19 cellular contexts compared by ENCODE assay signal in the genomic region with DNA sequence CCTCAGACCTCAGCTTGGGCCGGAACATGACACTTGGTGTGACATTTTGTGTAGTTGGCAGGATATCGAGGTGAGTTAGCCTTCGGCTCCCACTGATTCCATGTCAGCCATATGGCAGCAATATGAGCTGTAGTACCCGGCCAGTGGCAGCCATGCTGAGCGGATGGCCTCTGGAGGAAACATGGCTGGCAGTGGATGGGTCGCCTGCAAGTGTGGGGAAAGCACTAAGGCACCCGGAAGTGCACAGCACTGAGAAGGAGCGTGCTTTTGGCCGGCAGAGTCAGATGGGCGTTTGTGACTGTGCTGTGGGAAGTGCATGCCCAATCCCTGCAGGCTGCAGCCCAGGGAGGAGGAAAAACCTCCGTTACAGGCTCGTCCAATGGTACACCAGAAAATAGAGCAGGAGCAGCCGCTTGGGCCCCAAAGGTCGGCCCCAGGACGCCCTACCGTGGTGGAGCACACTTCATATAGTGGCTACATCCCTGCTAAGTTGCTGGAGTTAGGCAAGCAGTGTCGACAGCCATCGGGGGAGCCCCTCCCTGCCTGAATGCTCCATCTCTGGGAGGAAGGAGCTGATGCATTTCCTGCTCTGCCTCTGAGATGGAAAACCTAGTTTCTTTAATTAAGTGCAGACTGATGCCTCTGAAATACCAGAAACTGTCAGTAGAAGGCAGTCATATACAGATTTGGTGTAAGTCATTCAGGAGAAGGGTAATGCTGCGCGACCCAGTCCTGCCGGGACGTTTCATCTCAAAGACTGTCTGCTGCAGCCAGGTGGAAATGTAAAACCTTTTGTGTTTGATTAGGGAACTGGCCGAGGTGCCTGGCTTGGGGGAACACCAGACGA.
DNase-seq lines count a peak whose midpoint lies in the region; ATAC-seq and TF ChIP-seq lines count a peak whose summit lies in the region.
"Had no signal": no experiment of that assay in that cellular context is flagged by ENCODE, and none has a peak within 500 bp of the region (broad histone marks: within the 10 kb centered on the region; RNA-seq: fewer than 3 reads in every experiment).

No MANE protein-coding gene starts in this region.

- no TSS peak for BruUV-seq in MCF 10A (replicated peaks; lab: Mats Ljungman, UMichigan)

- DNase-seq in GM23338 (ENCODE audit: low spot score) (peak; percentile 16), LNCaP clone FGC (ENCODE audit: low read depth) (peak; percentile 0), SK-MEL-5 (ENCODE audit: low read depth, low spot score) (peak; percentile 18), iPS-NIHi7 (ENCODE audit: extremely low spot score) (peak; percentile 7), SIG-M5 (lab: John Stamatoyannopoulos, UW) (no peak), MCF 10A (ENCODE audit: unreplicated experiment) (no peak), WERI-Rb-1 (no peak)
- DNase-seq: CD4-positive, alpha-beta T cell; DMS 273 treated with DMSO at 0.1 percent for 48 hours; DMS79 treated with DMSO at 0.1 percent for 48 hours; Kasumi-1; NCI-H146; NCI-H2171; NCI-H524 treated with DMSO at 0.1 percent for 48 hours; SK-N-SH had no signal

- POLR2A ChIA-PET in MCF 10A (lab: Yijun Ruan, JAX): no interaction called here

- H4K20me1 ChIP-seq in GM23338 (replicated peaks; ENCODE audit: insufficient read depth): no peaks in the 10 kb centered on the region

- H3K27me3 Mint-ChIP-seq in GM23338 (ENCODE audit: insufficient read depth, low read depth, poor library complexity): no peaks in the 10 kb centered on the region
- no peaks in the 10 kb centered on the region for H3K27me3 Mint-ChIP-seq in MCF 10A (ENCODE audit: insufficient read depth, unreplicated experiment)
- H3K27me3 Mint-ChIP-seq: CD4-positive, alpha-beta T cell had no signal

- H3K4me1 Mint-ChIP-seq in GM23338: no peaks in the 10 kb centered on the region
- H3K4me1 Mint-ChIP-seq in MCF 10A (ENCODE audit: insufficient read depth, unreplicated experiment): no peaks in the 10 kb centered on the region

- H3K4me2 ChIP-seq in GM23338: no peak overlapping the region
- H3K4me2 ChIP-seq: A549, SK-N-SH had no signal

- 0 out of 2 replicates have a peak, but pooled peaks cover 2% of the 10 kb centered on the region for H3K9me2 ChIP-seq in GM23338 (ENCODE audit: insufficient read depth)
- H3K9me2 ChIP-seq: SK-N-SH had no signal

- H3K36me3 Mint-ChIP-seq in GM23338 (ENCODE audit: low read depth): peaks cover 13% of the 10 kb centered on the region
- peaks cover 6% of the 10 kb centered on the region for H3K36me3 Mint-ChIP-seq in MCF 10A (ENCODE audit: insufficient read depth, unreplicated experiment)

- CTCF ChIA-PET in MCF 10A (lab: Yijun Ruan, JAX): interaction anchor here (0.6 kb wide), 1 partner anchor 15 kb away, joined by 3 read pairs; no protein-coding TSS in a partner anchor

- H3K4me1 ChIP-seq in GM23338 (ENCODE audit: insufficient read depth): no peaks in the 10 kb centered on the region
- H3K4me1 ChIP-seq: A549 had no signal

- intact Hi-C loops in MCF 10A (cut with micrococcal nuclease): no loop called here

- no peaks in the 10 kb centered on the region for H3K9me3 ChIP-seq in WERI-Rb-1 (ENCODE audit: severe bottlenecking)
- H3K9me3 ChIP-seq: SK-N-SH had no signal

- H3K4me3 ChIP-seq in GM23338 (no peak overlapping the region), LNCaP clone FGC (ENCODE audit: low read depth, low read length) (no peak overlapping the region), WERI-Rb-1 (ENCODE audit: low read depth, low read length) (no peak overlapping the region)
- H3K4me3 ChIP-seq: A549, GM12878 had no signal

- H3K36me3 ChIP-seq in GM23338 (ENCODE audit: insufficient read depth) (peaks cover 4% of the 10 kb centered on the region; the same call in 1 of the 2 replicates), WERI-Rb-1 (no peaks in the 10 kb centered on the region)

- TF ChIP-seq CTCF in GM23338 (conservative IDR thresholded peaks at IDR 0.05; ENCODE audit: low read depth in 2 of 2) (peak in 1 of 2 experiments; percentile 33; a peak in 1 of 4 replicates), LNCaP clone FGC (IDR thresholded peaks at IDR 0.05; ENCODE audit: control insufficient read depth, extremely low read depth, insufficient read depth) (peak; percentile 44), MCF 10A (IDR thresholded peaks at IDR 0.05; ENCODE audit: unreplicated experiment) (no peak), WERI-Rb-1 (IDR thresholded peaks at IDR 0.05; ENCODE audit: low read depth, low read length) (no peak)

- H3K79me2 ChIP-seq in GM23338 (replicated peaks; ENCODE audit: insufficient read depth): no peaks in the 10 kb centered on the region

- H2AFZ ChIP-seq in GM23338: 0 out of 2 replicates have a peak overlapping the region, but pooled peaks have one; percentile 28

- H3K27ac ChIP-seq in GM23338 (ENCODE audit: low read depth): no peak overlapping the region
- H3K27ac ChIP-seq in WERI-Rb-1: no peak overlapping the region
- H3K27ac ChIP-seq: A549 had no signal

- no peak overlapping the region for H3K4me3 Mint-ChIP-seq in GM23338
- H3K4me3 Mint-ChIP-seq in MCF 10A (ENCODE audit: unreplicated experiment): no peak overlapping the region
- H3K4me3 Mint-ChIP-seq: CD4-positive, alpha-beta T cell had no signal

- H3F3A ChIP-seq in GM23338 (replicated peaks; ENCODE audit: low read depth): no peaks in the 10 kb centered on the region

- peaks cover 21% of the 10 kb centered on the region for H3K9me3 Mint-ChIP-seq in GM23338
- H3K9me3 Mint-ChIP-seq in MCF 10A (ENCODE audit: unreplicated experiment): peaks cover 8% of the 10 kb centered on the region

- no peak overlapping the region for H3K27ac Mint-ChIP-seq in GM23338
- H3K27ac Mint-ChIP-seq in MCF 10A (ENCODE audit: low read depth, unreplicated experiment): no peak overlapping the region
- H3K27ac Mint-ChIP-seq: CD4-positive, alpha-beta T cell had no signal

- ATAC-seq in GM23338 (no peak), HG02840 (IDR thresholded peaks at IDR 0.05; ENCODE audit: low FRiP score, unreplicated experiment) (no peak)
- ATAC-seq: A549, GM12878, HCT116 had no signal

- H3K27me3 ChIP-seq in GM23338 (ENCODE audit: insufficient read depth): no peaks in the 10 kb centered on the region
- no peaks in the 10 kb centered on the region for H3K27me3 ChIP-seq in WERI-Rb-1 (ENCODE audit: insufficient read depth, low read depth, severe bottlenecking)

- in situ Hi-C loops in SK-MEL-5 (cut with HindIII; ENCODE audit: low pct_unique_long_range_greater_than_20kb, low sequenced_read_pairs): no loop called here

TF ChIP-seq in GM23338, 12 proteins besides CTCF, POLR2A, EP300 and RAD21 (continues in another document):
- TF ChIP-seq JUNB (IDR thresholded peaks at IDR 0.05; ENCODE audit: unreplicated experiment) (no peak), EZH2phosphoT487 (IDR thresholded peaks at IDR 0.05; ENCODE audit: unreplicated experiment) (no peak), REST (IDR thresholded peaks at IDR 0.05; ENCODE audit: unreplicated experiment) (no peak)

Comparison
In these comparisons a context has a peak if more than half of its experiments do, and no peak if none do; other contexts are left out.
1. DNase-seq: peak in GM23338 (single experiment), LNCaP clone FGC (single experiment), SK-MEL-5 (single experiment) and iPS-NIHi7 (single experiment); none in SIG-M5 (single experiment), MCF 10A (single experiment) and WERI-Rb-1 (single experiment).